ENCODE assay signal across 1 cellular context in the genomic region with DNA sequence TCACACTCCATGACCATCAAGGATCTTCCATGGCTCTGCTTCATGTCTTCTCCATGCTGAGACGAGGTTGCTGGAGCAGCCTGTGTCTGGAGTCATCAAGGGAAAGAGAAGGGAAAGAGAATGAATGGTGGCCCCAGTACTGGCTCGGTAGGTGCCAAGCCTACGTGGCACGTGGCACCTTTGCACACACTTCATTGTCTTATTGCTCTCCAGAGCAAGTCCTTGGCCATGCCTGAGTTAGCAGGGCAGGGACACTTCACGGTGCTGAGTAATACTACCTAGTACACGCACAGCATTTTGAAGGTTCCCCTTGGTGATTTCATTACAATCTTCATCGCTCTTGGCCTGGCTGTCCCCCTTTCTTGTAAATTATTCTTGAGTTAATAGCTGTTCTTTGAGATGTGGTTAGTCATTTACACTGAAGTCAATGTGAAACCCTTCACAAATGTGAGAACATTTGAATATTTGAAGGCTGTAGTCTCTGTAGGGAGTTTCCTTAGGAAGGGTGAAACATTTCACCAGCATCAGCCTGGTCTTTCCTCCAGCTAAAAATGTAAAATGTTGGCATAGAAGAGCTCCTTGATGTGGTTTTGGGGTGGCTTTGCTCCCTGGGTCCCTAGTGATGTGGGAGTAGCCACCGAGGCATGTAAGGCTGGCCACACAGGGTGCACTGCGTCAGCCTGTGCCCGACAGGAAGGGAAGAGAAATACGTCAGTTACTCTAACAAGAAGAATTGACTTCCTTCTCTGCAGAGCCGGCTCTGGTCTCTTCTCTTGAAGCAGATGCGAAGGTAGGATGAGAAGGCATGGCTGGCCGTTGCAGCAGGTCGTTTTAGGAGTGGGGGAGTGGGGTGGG.
TF ChIP-seq lines count a peak whose summit lies in the region.

SYTL3 (plus strand) TSS at position 766 of the 855 bp plus-strand sequence. CDS start 13,215 bp downstream, outside the sequence.

TF ChIP-seq in GM12878, 131 proteins besides CTCF, POLR2A, EP300 and RAD21 (continued from another document):
- peak; percentile 46; the same call in 1 of the 2 replicates for TF ChIP-seq TCF12 (IDR thresholded peaks at IDR 0.05; ENCODE audit: low read depth, low read length)
- peak; percentile 19; the same call in 1 of the 2 replicates for TF ChIP-seq ZNF24 (IDR thresholded peaks at IDR 0.05)
- TF ChIP-seq IRF4 (IDR thresholded peaks at IDR 0.05; ENCODE audit: low read depth, low read length), result no peak
- TF ChIP-seq STAT1 (conservative IDR thresholded peaks at IDR 0.05), result 0 out of 2 replicates have a peak, but pooled peaks have one; percentile 15
- no peak for TF ChIP-seq PRDM15 (CRISPR knock-in tag; IDR thresholded peaks at IDR 0.05)
- no peak; the same call in 1 of the 2 replicates for TF ChIP-seq RCOR1 (conservative IDR thresholded peaks at IDR 0.05; ENCODE audit: low read depth, low read length)
- no peak for TF ChIP-seq BCLAF1 (IDR thresholded peaks at IDR 0.05)
- TF ChIP-seq EGR1 (IDR thresholded peaks at IDR 0.05; ENCODE audit: borderline replicate concordance in 1 of 2, low read depth in 2 of 2, low read length in 2 of 2), result peak in 1 of 2 experiments; percentile 31; a peak in 1 of 3 replicates
- TF ChIP-seq BHLHE40 (IDR thresholded peaks at IDR 0.05; ENCODE audit: borderline replicate concordance in 1 of 2, low read depth in 2 of 2, low read length in 1 of 2), result peak; percentile 75 to 94
- no peak for TF ChIP-seq HDGF (IDR thresholded peaks at IDR 0.05)
- TF ChIP-seq WRNIP1 (IDR thresholded peaks at IDR 0.05; ENCODE audit: borderline replicate concordance, low read depth, low read length), result no peak
- TF ChIP-seq CREM (IDR thresholded peaks at IDR 0.05; ENCODE audit: low read depth), result peak; percentile 93
- TF ChIP-seq NFYA (IDR thresholded peaks at IDR 0.05; ENCODE audit: borderline replicate concordance, low read depth, low read length), result no peak
- TF ChIP-seq HDAC2 (IDR thresholded peaks at IDR 0.05), result no peak
- no peak for TF ChIP-seq E4F1 (IDR thresholded peaks at IDR 0.05; ENCODE audit: borderline replicate concordance, partially characterized antibody)
- no peak for TF ChIP-seq ZNF384 (IDR thresholded peaks at IDR 0.05; ENCODE audit: borderline replicate concordance, low read depth, low read length)
- peak; percentile 83 for TF ChIP-seq LARP7 (IDR thresholded peaks at IDR 0.05)
- peak; percentile 23 for TF ChIP-seq MYC (IDR thresholded peaks at IDR 0.05; ENCODE audit: insufficient read depth, insufficient read length, insufficient replicate concordance, low read length, severe bottlenecking)
- no peak for TF ChIP-seq NRF1 (conservative IDR thresholded peaks at IDR 0.05; ENCODE audit: low read depth, low read length)
- peak; percentile 84 for TF ChIP-seq JUNB (IDR thresholded peaks at IDR 0.05)
- peak; percentile 45; the same call in 1 of the 2 replicates for TF ChIP-seq TAF1 (IDR thresholded peaks at IDR 0.05; ENCODE audit: borderline replicate concordance, low read depth, low read length)
- no peak for TF ChIP-seq TARDBP (IDR thresholded peaks at IDR 0.05; ENCODE audit: borderline replicate concordance)
- peak; percentile 15 for TF ChIP-seq SMAD1 (IDR thresholded peaks at IDR 0.05; ENCODE audit: low read depth, partially characterized antibody)
- peak; percentile 5; the same call in 1 of the 2 replicates for TF ChIP-seq USF2 (IDR thresholded peaks at IDR 0.05; ENCODE audit: borderline replicate concordance, low read depth, low read length)
- TF ChIP-seq EED (IDR thresholded peaks at IDR 0.05; ENCODE audit: low read depth), result peak; percentile 100
- TF ChIP-seq, protein P1, sequence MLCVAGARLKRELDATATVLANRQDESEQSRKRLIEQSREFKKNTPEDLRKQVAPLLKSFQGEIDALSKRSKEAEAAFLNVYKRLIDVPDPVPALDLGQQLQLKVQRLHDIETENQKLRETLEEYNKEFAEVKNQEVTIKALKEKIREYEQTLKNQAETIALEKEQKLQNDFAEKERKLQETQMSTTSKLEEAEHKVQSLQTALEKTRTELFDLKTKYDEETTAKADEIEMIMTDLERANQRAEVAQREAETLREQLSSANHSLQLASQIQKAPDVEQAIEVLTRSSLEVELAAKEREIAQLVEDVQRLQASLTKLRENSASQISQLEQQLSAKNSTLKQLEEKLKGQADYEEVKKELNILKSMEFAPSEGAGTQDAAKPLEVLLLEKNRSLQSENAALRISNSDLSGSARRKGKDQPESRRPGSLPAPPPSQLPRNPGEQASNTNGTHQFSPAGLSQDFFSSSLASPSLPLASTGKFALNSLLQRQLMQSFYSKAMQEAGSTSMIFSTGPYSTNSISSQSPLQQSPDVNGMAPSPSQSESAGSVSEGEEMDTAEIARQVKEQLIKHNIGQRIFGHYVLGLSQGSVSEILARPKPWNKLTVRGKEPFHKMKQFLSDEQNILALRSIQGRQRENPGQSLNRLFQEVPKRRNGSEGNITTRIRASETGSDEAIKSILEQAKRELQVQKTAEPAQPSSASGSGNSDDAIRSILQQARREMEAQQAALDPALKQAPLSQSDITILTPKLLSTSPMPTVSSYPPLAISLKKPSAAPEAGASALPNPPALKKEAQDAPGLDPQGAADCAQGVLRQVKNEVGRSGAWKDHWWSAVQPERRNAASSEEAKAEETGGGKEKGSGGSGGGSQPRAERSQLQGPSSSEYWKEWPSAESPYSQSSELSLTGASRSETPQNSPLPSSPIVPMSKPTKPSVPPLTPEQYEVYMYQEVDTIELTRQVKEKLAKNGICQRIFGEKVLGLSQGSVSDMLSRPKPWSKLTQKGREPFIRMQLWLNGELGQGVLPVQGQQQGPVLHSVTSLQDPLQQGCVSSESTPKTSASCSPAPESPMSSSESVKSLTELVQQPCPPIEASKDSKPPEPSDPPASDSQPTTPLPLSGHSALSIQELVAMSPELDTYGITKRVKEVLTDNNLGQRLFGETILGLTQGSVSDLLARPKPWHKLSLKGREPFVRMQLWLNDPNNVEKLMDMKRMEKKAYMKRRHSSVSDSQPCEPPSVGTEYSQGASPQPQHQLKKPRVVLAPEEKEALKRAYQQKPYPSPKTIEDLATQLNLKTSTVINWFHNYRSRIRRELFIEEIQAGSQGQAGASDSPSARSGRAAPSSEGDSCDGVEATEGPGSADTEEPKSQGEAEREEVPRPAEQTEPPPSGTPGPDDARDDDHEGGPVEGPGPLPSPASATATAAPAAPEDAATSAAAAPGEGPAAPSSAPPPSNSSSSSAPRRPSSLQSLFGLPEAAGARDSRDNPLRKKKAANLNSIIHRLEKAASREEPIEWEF (IDR thresholded peaks at IDR 0.05; ENCODE audit: insufficient replicate concordance, low read depth, low read length), result no peak
- TF ChIP-seq, protein P2, sequence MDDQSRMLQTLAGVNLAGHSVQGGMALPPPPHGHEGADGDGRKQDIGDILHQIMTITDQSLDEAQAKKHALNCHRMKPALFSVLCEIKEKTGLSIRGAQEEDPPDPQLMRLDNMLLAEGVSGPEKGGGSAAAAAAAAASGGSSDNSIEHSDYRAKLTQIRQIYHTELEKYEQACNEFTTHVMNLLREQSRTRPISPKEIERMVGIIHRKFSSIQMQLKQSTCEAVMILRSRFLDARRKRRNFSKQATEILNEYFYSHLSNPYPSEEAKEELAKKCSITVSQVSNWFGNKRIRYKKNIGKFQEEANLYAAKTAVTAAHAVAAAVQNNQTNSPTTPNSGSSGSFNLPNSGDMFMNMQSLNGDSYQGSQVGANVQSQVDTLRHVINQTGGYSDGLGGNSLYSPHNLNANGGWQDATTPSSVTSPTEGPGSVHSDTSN (IDR thresholded peaks at IDR 0.05; ENCODE audit: insufficient replicate concordance, low read depth, low read length), result no peak
- no peak; the same call in 1 of the 2 replicates for TF ChIP-seq PAX8 (IDR thresholded peaks at IDR 0.05)
- TF ChIP-seq NBN (IDR thresholded peaks at IDR 0.05), result peak; percentile 94
- TF ChIP-seq FOXM1 (IDR thresholded peaks at IDR 0.05; ENCODE audit: low read depth, low read length), result peak; percentile 70; the same call in 1 of the 2 replicates
- TF ChIP-seq SMAD5 (IDR thresholded peaks at IDR 0.05; ENCODE audit: low read depth), result no peak
